In the genomic region with DNA sequence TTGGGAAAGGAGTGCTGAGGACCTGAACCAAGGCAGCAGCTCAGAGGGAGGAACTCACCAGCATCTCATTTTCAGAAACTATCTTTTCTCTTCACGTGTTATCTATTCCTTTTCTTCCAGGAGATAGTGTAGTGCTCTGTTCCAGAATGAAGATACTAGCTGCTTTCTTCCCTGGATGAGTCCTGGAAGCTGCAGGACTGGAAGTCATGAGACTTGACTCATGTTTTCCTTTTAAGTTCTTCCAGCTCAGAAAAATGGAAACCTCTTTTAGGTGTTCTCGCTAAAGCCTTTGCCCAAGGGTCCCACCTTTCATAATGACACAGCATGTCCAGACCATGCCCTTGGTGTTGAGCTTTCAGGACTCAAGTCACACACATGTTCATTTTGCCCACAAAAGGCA, we compare ENCODE assay signal across 12 cellular contexts.
"Had no signal": no experiment of that assay in that cellular context is flagged by ENCODE, and none has a peak within 500 bp of the region (broad histone marks: within the 10 kb centered on the region; RNA-seq: fewer than 3 reads in every experiment).

No MANE protein-coding gene starts in this region.

- ATAC-seq: activated CD8-positive, alpha-beta memory T cell treated with anti-CD3 and anti-CD28 coated beads, Interleukin-2, amount 10 ng/mL, durations not matched to agents 7 days and 5 days; left colon; pancreas; stimulated activated memory B cell treated with anti-CD40 and anti-IgM and Interleukin-4, amounts not matched to agents 10 μg/mL and 1 μg/mL and 100 μg/mL, for 72 hours had no signal

- H3K9me3 ChIP-seq: heart right ventricle, pancreas had no signal

- H3K27me3 ChIP-seq: cardiac muscle cell, heart right ventricle, pancreas had no signal

- DNase-seq: activated CD4-positive, CD25-positive, alpha-beta regulatory T cell treated with anti-CD3 and anti-CD28 coated beads, Interleukin-2, amount 50 U/mL, for 72 hours; activated CD8-positive, alpha-beta memory T cell treated with anti-CD3 and anti-CD28 coated beads, Interleukin-2, amount 10 ng/mL, durations not matched to agents 7 days and 5 days; activated effector memory CD4-positive, alpha-beta T cell treated with Interleukin-2 at 50 U/mL for 16 hours; activated naive CD4-positive, alpha-beta T cell treated with anti-CD3 and anti-CD28 coated beads, Interleukin-2, amount 50 U/mL, for 16 hours; activated T-cell treated with anti-CD3 and anti-CD28 coated beads, Interleukin-2, amount 50 U/mL, for 24 hours; heart right ventricle; left colon; naive B cell; pancreas had no signal

- H3K4me1 ChIP-seq: pancreas had no signal

- H3K36me3 ChIP-seq: cardiac muscle cell, heart right ventricle, pancreas had no signal

- H3K4me3 ChIP-seq: cardiac muscle cell, heart right ventricle, pancreas had no signal

- H3K27ac ChIP-seq: cardiac muscle cell, pancreas had no signal

- FAIRE-seq: frontal cortex, pancreas had no signal
